25 cellular contexts compared by ENCODE assay signal in genomic region chr10:6379015-6379776, GRCh38.
A peak's percentile ranks its signal among the peaks of the same experiment; 100 is the strongest.
DNase-seq lines count a peak whose midpoint lies in the region; ATAC-seq and TF ChIP-seq lines count a peak whose summit lies in the region.
"Had no signal": no experiment of that assay in that cellular context is flagged by ENCODE, and none has a peak within 500 bp of the region (broad histone marks: within the 10 kb centered on the region; RNA-seq: fewer than 3 reads in every experiment).

No MANE protein-coding gene starts in this region.

- H3K36me3 ChIP-seq in BE2C: no peaks in the 10 kb centered on the region
- H3K36me3 ChIP-seq: HAP-1 had no signal

- H3K27me3 Mint-ChIP-seq in activated CD4-positive, alpha-beta T cell treated with anti-CD3 and anti-CD28 coated beads, Interleukin-2, amount 10 ng/mL, durations not matched to agents 7 days and 5 days: no peaks in the 10 kb centered on the region
- H3K27me3 Mint-ChIP-seq in activated CD4-positive, alpha-beta T cell treated with anti-CD3 and anti-CD28 coated beads for 36 hours: no peaks in the 10 kb centered on the region
- H3K27me3 Mint-ChIP-seq in naive thymus-derived CD8-positive, alpha-beta T cell: no peaks in the 10 kb centered on the region

- no peak overlapping the region for H3K27ac ChIP-seq in foreskin keratinocyte

- no peak for TF ChIP-seq CTCF in choroid plexus epithelial cell (conservative IDR thresholded peaks at IDR 0.05; ENCODE audit: low read depth, low read length)
- no peak for TF ChIP-seq CTCF in foreskin keratinocyte (conservative IDR thresholded peaks at IDR 0.05)
- no peak for TF ChIP-seq CTCF in BE2C (IDR thresholded peaks at IDR 0.05; ENCODE audit: low read depth, low read length)

- no peak for ATAC-seq in activated CD4-positive, alpha-beta T cell treated with anti-CD3 and anti-CD28 coated beads for 36 hours
- ATAC-seq in foreskin keratinocyte (no peak), GM18505 (IDR thresholded peaks at IDR 0.05; ENCODE audit: unreplicated experiment) (no peak)
- ATAC-seq in naive thymus-derived CD8-positive, alpha-beta T cell: no peak
- ATAC-seq: GM23338 had no signal

- POLR2A ChIA-PET in activated CD4-positive, alpha-beta T cell treated with anti-CD3 and anti-CD28 coated beads, Interleukin-2, amount 10 ng/mL, durations not matched to agents 7 days and 5 days (lab: Charles Lee): no interaction called here
- POLR2A ChIA-PET in activated CD4-positive, alpha-beta T cell treated with anti-CD3 and anti-CD28 coated beads for 36 hours (lab: Charles Lee): no interaction called here
- POLR2A ChIA-PET in naive thymus-derived CD8-positive, alpha-beta T cell (lab: Charles Lee): interaction anchor here (0.6 to 1.9 kb wide), 4 partner anchors 11 to 743 kb away, joined by 3 to 9 read pairs (median 6); no protein-coding TSS in a partner anchor

- H3K4me1 Mint-ChIP-seq in activated CD4-positive, alpha-beta T cell treated with anti-CD3 and anti-CD28 coated beads, Interleukin-2, amount 10 ng/mL, durations not matched to agents 7 days and 5 days: peaks cover 28% of the 10 kb centered on the region
- peaks cover 28% of the 10 kb centered on the region for H3K4me1 Mint-ChIP-seq in activated CD4-positive, alpha-beta T cell treated with anti-CD3 and anti-CD28 coated beads for 36 hours
- H3K4me1 Mint-ChIP-seq in naive thymus-derived CD8-positive, alpha-beta T cell: peaks cover 14 to 27% (median 21%) of the 10 kb centered on the region in 4 donors

- DNase-seq in activated CD4-positive, alpha-beta T cell treated with anti-CD3 and anti-CD28 coated beads, Interleukin-2, amount 10 ng/mL, durations not matched to agents 7 days and 5 days: no peak
- DNase-seq in activated CD4-positive, alpha-beta T cell treated with anti-CD3 and anti-CD28 coated beads for 36 hours: no peak
- peak; percentile 20 for DNase-seq in choroid plexus epithelial cell (ENCODE audit: low read depth)
- peak; percentile 69 to 82 for DNase-seq in foreskin keratinocyte
- no peak for DNase-seq in BE2C
- DNase-seq in naive thymus-derived CD8-positive, alpha-beta T cell: no peak
- no peak for DNase-seq in middle frontal gyrus (ENCODE audit: extremely low spot score, low spot score)
- DNase-seq: 8988T; C1 segment of cervical spinal cord; CD4-positive, alpha-beta memory T cell; COR-L47; DMS53; HFFc6; NCI-H1092; NCI-H1417 treated with DMSO at 0.1 percent for 48 hours; NCI-H1694 treated with DMSO at 0.1 percent for 48 hours; NCI-H2081 treated with DMSO at 0.1 percent for 48 hours; NCI-H524; NCI-H774; SIG-M5; SK-N-SH had no signal

- H3K4me1 ChIP-seq in foreskin keratinocyte (no peaks in the 10 kb centered on the region), BE2C (no peaks in the 10 kb centered on the region)
- H3K4me1 ChIP-seq: HAP-1 had no signal

- CTCF ChIA-PET in activated CD4-positive, alpha-beta T cell treated with anti-CD3 and anti-CD28 coated beads, Interleukin-2, amount 10 ng/mL, durations not matched to agents 7 days and 5 days (lab: Charles Lee): interaction anchor here (0.8 to 1.5 kb wide), 3 partner anchors 13 to 31 kb away, joined by 3 to 5 read pairs (median 4); no protein-coding TSS in a partner anchor
- CTCF ChIA-PET in activated CD4-positive, alpha-beta T cell treated with anti-CD3 and anti-CD28 coated beads for 36 hours (lab: Charles Lee): interaction anchor here (3.8 kb wide), 1 partner anchor 11 kb away, joined by 14 read pairs; no protein-coding TSS in a partner anchor

- no peaks in the 10 kb centered on the region; the same call in 1 of the 2 replicates for H3K9me3 ChIP-seq in BE2C

- H3K27ac Mint-ChIP-seq in activated CD4-positive, alpha-beta T cell treated with anti-CD3 and anti-CD28 coated beads, Interleukin-2, amount 10 ng/mL, durations not matched to agents 7 days and 5 days: peak overlapping the region; percentile 62
- H3K27ac Mint-ChIP-seq in activated CD4-positive, alpha-beta T cell treated with anti-CD3 and anti-CD28 coated beads for 36 hours: no peak overlapping the region
- peak overlapping the region in 1 of 10 donors; percentile 72 for H3K27ac Mint-ChIP-seq in naive thymus-derived CD8-positive, alpha-beta T cell
- H3K27ac Mint-ChIP-seq: CD4-positive, alpha-beta memory T cell; GM23338; HFFc6; IgD-negative memory B cell had no signal

- peaks cover 45% of the 10 kb centered on the region for H3K9me3 Mint-ChIP-seq in activated CD4-positive, alpha-beta T cell treated with anti-CD3 and anti-CD28 coated beads, Interleukin-2, amount 10 ng/mL, durations not matched to agents 7 days and 5 days
- H3K9me3 Mint-ChIP-seq in activated CD4-positive, alpha-beta T cell treated with anti-CD3 and anti-CD28 coated beads for 36 hours (ENCODE audit: low read depth): peaks cover 21% of the 10 kb centered on the region
- peaks cover 0 to 29% (median 16%) of the 10 kb centered on the region in 9 donors for H3K9me3 Mint-ChIP-seq in naive thymus-derived CD8-positive, alpha-beta T cell

- H3K27me3 ChIP-seq in foreskin keratinocyte (no peaks in the 10 kb centered on the region), BE2C (no peaks in the 10 kb centered on the region; the same call in 1 of the 2 replicates)

- no peak overlapping the region for H3K4me3 Mint-ChIP-seq in activated CD4-positive, alpha-beta T cell treated with anti-CD3 and anti-CD28 coated beads, Interleukin-2, amount 10 ng/mL, durations not matched to agents 7 days and 5 days
- no peak overlapping the region for H3K4me3 Mint-ChIP-seq in activated CD4-positive, alpha-beta T cell treated with anti-CD3 and anti-CD28 coated beads for 36 hours
- H3K4me3 Mint-ChIP-seq in naive thymus-derived CD8-positive, alpha-beta T cell: no peak overlapping the region
- H3K4me3 Mint-ChIP-seq: GM23338, HFFc6 had no signal

- H3K4me3 ChIP-seq in choroid plexus epithelial cell (ENCODE audit: low read depth, low read length) (no peak overlapping the region), BE2C (ENCODE audit: low read depth, low read length) (no peak overlapping the region)
- H3K4me3 ChIP-seq: GM23338, HAP-1 had no signal

- peaks cover 60% of the 10 kb centered on the region for H3K36me3 Mint-ChIP-seq in activated CD4-positive, alpha-beta T cell treated with anti-CD3 and anti-CD28 coated beads, Interleukin-2, amount 10 ng/mL, durations not matched to agents 7 days and 5 days (ENCODE audit: low read depth)
- H3K36me3 Mint-ChIP-seq in activated CD4-positive, alpha-beta T cell treated with anti-CD3 and anti-CD28 coated beads for 36 hours (ENCODE audit: low read depth): peaks cover 30% of the 10 kb centered on the region
- H3K36me3 Mint-ChIP-seq in naive thymus-derived CD8-positive, alpha-beta T cell: peaks cover 0 to 26% (median 16%) of the 10 kb centered on the region in 3 donors

- TF ChIP-seq POLR2A in GM18505 (IDR thresholded peaks at IDR 0.05; ENCODE audit: borderline replicate concordance, extremely low read depth, insufficient read depth, insufficient read length): no peak

- intact Hi-C loops in activated CD4-positive, alpha-beta T cell treated with anti-CD3 and anti-CD28 coated beads for 36 hours (cut with DNase I, micrococcal nuclease): no loop called here

Comparison
In these comparisons a context has a peak if more than half of its experiments do, and no peak if none do; other contexts are left out.
1. DNase-seq: peak in choroid plexus epithelial cell (single experiment) and foreskin keratinocyte (2 of 2); none in activated CD4-positive, alpha-beta T cell treated with anti-CD3 and anti-CD28 coated beads, Interleukin-2, amount 10 ng/mL, durations not matched to agents 7 days and 5 days (single experiment), activated CD4-positive, alpha-beta T cell treated with anti-CD3 and anti-CD28 coated beads for 36 hours (single experiment), BE2C (single experiment), naive thymus-derived CD8-positive, alpha-beta T cell (0 of 10) and middle frontal gyrus (single experiment).